ENCODE assay signal across 25 cellular contexts in genomic region chr1:3091334-3091733, GRCh38.
"Had no signal": no experiment of that assay in that cellular context is flagged by ENCODE, and none has a peak within 500 bp of the region (broad histone marks: within the 10 kb centered on the region; RNA-seq: fewer than 3 reads in every experiment).

No MANE protein-coding gene starts in this region.

- H3K4me1 ChIP-seq: suprapubic skin, testis, transverse colon, upper lobe of left lung, upper lobe of right lung, uterus, vagina had no signal

- FAIRE-seq: urothelium cell line had no signal

- DNase-seq: stimulated activated CD4-positive, alpha-beta T cell treated with anti-CD3 and anti-CD28 coated beads, Interleukin-2, amount 100 ng/mL, for 48 hours; stimulated activated CD4-positive, alpha-beta T cell treated with anti-CD3 and anti-CD28 coated beads, Interleukin-4, amount 100 ng/mL, for 1 hour; stimulated activated CD4-positive, alpha-beta T cell treated with anti-CD3 and anti-CD28 coated beads, Interleukin-4, amount 100 ng/mL, for 24 hours; stimulated activated CD4-positive, alpha-beta T cell treated with anti-CD3 and anti-CD28 coated beads, Interleukin-4, amount 100 ng/mL, for 4 hours; stimulated activated CD8-positive, alpha-beta memory T cell treated with anti-CD3 and anti-CD28 coated beads, Interleukin-4, amount 100 ng/mL, for 48 hours; stimulated activated naive B cell treated with anti-CD40 and anti-IgM and Interleukin-4, amounts not matched to agents 10 μg/mL and 1 μg/mL and 100 μg/mL, for 72 hours; stimulated activated naive CD4-positive, alpha-beta T cell; stimulated activated naive CD4-positive, alpha-beta T cell treated with Interleukin-2 at 50 U/mL for 16 hours; stimulated activated naive CD8-positive, alpha-beta T cell treated with anti-CD3 and anti-CD28 coated beads, Interleukin-15, amount 100 ng/mL, for 72 hours; stimulated activated naive CD8-positive, alpha-beta T cell treated with anti-CD3 and anti-CD28 coated beads, Interleukin-15, Interleukin-2, amounts not matched to agents 100 U/mL and 50 U/mL, for 24 hours; stomach; substantia nigra; testis; thyroid gland; tibial artery; transverse colon; trophoblast cell; upper lobe of left lung; upper lobe of right lung; uterus had no signal

- H3K27me3 ChIP-seq: testis, thyroid gland, tibial artery, tibial nerve, transverse colon, upper lobe of left lung, uterus, vagina had no signal

- H3K4me3 ChIP-seq: stomach, suprapubic skin, testis, thoracic aorta, thyroid gland, tibial artery, tibial nerve, transverse colon, upper lobe of left lung, upper lobe of right lung, uterus, vagina had no signal

- H3K9me3 ChIP-seq: stomach, suprapubic skin, testis, thoracic aorta, thyroid gland, tibial artery, tibial nerve, transverse colon, upper lobe of left lung, upper lobe of right lung, uterus, vagina had no signal

- H3K36me3 ChIP-seq: suprapubic skin, thyroid gland, tibial artery, tibial nerve, transverse colon, upper lobe of left lung, upper lobe of right lung, uterus, vagina had no signal

- H3K27ac ChIP-seq: stomach, suprapubic skin, testis, thoracic aorta, thyroid gland, tibial artery, transverse colon, upper lobe of left lung, upper lobe of right lung, uterus, vagina had no signal
